ENCODE assay signal across 9 cellular contexts in the genomic region with DNA sequence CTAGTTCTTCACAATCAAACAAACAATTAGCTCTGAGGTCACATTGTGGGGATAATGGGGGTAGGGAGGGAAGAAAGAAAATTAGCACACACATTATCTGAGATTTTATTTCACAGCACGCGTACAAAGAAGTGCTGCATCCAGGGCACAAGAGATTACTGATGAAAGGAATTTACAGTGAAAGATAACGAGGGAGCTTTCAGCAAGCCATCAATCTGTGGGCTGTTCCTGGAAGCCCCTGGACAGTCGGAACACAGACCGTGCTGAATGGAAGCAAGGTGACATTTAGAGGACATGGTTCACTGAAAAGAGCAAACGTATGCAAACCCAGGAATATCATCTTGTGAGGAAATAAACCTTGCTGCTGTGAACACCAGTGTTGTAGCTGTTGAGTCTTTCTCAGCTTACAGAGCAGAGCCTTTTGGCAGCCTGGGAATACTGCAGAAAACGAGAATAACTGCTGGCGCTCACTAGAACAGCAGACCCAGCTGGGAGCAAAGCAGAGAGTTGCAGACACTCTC.
DNase-seq lines count a peak whose midpoint lies in the region; ATAC-seq and FAIRE-seq lines count a peak whose summit lies in the region.
"Had no signal": no experiment of that assay in that cellular context is flagged by ENCODE, and none has a peak within 500 bp of the region (broad histone marks: within the 10 kb centered on the region; RNA-seq: fewer than 3 reads in every experiment).

No MANE protein-coding gene starts in this region.

- ATAC-seq in HG03442 (IDR thresholded peaks at IDR 0.05; ENCODE audit: unreplicated experiment) (no peak), GM19397 (IDR thresholded peaks at IDR 0.05; ENCODE audit: unreplicated experiment) (no peak)
- ATAC-seq: naive thymus-derived CD8-positive, alpha-beta T cell had no signal

- intact Hi-C loops in head of caudate nucleus (cut with DNase I): no loop called here

- DNase-seq in HTR-8/SVneo (ENCODE audit: insufficient read length, low spot score): no peak
- peak; percentile 97 for DNase-seq in NCI-H748 treated with DMSO at 0.1 percent for 48 hours (lab: John Stamatoyannopoulos, UW)
- DNase-seq in head of caudate nucleus: peak in 23 of 42 donors; percentile 5 to 65 (median 30)
- peak; percentile 12 for DNase-seq in putamen (ENCODE audit: low spot score)
- DNase-seq in stimulated activated CD4-positive, alpha-beta T cell treated with anti-CD3 and anti-CD28 coated beads, Interleukin-2, amount 100 ng/mL, for 48 hours: no peak
- DNase-seq: naive thymus-derived CD8-positive, alpha-beta T cell; NK-92 treated with Interleukin-12 subunit alpha and Interleukin-12 subunit beta, amount 100 ng/mL, for 24 hours had no signal

- FAIRE-seq in HTR-8/SVneo (lab: Jason Lieb, UNC): peak; percentile 16

Comparison
In these comparisons a context has a peak if more than half of its experiments do, and no peak if none do; other contexts are left out.
1. DNase-seq: peak in NCI-H748 treated with DMSO at 0.1 percent for 48 hours (single experiment), head of caudate nucleus (23 of 42) and putamen (single experiment); none in HTR-8/SVneo (single experiment) and stimulated activated CD4-positive, alpha-beta T cell treated with anti-CD3 and anti-CD28 coated beads, Interleukin-2, amount 100 ng/mL, for 48 hours (0 of 2).